Comparison of ENCODE assay signal across 1 cellular context in genomic region chr3:43262194-43262593, GRCh38.
TF ChIP-seq lines count a peak whose summit lies in the region.

No MANE protein-coding gene starts in this region.

TF ChIP-seq in K562, 482 proteins besides CTCF, POLR2A, EP300 and RAD21 (continued from another document):
- TF ChIP-seq ZNF766 (CRISPR knock-in tag; conservative IDR thresholded peaks at IDR 0.05) (peak; percentile 70), MAZ (CRISPR knock-in tag; conservative IDR thresholded peaks at IDR 0.05 in 1 of 2, IDR thresholded peaks at IDR 0.05 in 1 of 2) (no peak), STAT6 (CRISPR knock-in tag; IDR thresholded peaks at IDR 0.05) (no peak), STAG1 (CRISPR knock-in tag; IDR thresholded peaks at IDR 0.05; ENCODE audit: borderline replicate concordance) (no peak), SNIP1 (IDR thresholded peaks at IDR 0.05; ENCODE audit: low read depth) (no peak), ID3 (CRISPR knock-in tag; IDR thresholded peaks at IDR 0.05) (no peak), ID3 (tag; IDR thresholded peaks at IDR 0.05) (peak; percentile 64; the same call in 1 of the 2 replicates), ZNF655 (CRISPR knock-in tag; IDR thresholded peaks at IDR 0.05) (no peak), HIVEP1 (CRISPR knock-in tag; IDR thresholded peaks at IDR 0.05) (no peak), DDX20 (tag; IDR thresholded peaks at IDR 0.05; ENCODE audit: low read depth) (no peak), STAT5B (CRISPR knock-in tag; IDR thresholded peaks at IDR 0.05) (no peak), NBN (IDR thresholded peaks at IDR 0.05; ENCODE audit: low read depth) (no peak), NFATC3 (IDR thresholded peaks at IDR 0.05) (no peak), ZKSCAN1 (IDR thresholded peaks at IDR 0.05; ENCODE audit: low read depth, low read length) (no peak), ZFP30 (CRISPR knock-in tag; IDR thresholded peaks at IDR 0.05; ENCODE audit: borderline replicate concordance) (no peak), KLF6 (CRISPR knock-in tag; IDR thresholded peaks at IDR 0.05; ENCODE audit: borderline replicate concordance) (no peak), PTTG1 (tag; IDR thresholded peaks at IDR 0.05; ENCODE audit: low read depth) (no peak), HSF4 (CRISPR knock-in tag; IDR thresholded peaks at IDR 0.05; ENCODE audit: borderline replicate concordance) (no peak)
